Comparison of ENCODE assay signal across 1 cellular context in the genomic region with DNA sequence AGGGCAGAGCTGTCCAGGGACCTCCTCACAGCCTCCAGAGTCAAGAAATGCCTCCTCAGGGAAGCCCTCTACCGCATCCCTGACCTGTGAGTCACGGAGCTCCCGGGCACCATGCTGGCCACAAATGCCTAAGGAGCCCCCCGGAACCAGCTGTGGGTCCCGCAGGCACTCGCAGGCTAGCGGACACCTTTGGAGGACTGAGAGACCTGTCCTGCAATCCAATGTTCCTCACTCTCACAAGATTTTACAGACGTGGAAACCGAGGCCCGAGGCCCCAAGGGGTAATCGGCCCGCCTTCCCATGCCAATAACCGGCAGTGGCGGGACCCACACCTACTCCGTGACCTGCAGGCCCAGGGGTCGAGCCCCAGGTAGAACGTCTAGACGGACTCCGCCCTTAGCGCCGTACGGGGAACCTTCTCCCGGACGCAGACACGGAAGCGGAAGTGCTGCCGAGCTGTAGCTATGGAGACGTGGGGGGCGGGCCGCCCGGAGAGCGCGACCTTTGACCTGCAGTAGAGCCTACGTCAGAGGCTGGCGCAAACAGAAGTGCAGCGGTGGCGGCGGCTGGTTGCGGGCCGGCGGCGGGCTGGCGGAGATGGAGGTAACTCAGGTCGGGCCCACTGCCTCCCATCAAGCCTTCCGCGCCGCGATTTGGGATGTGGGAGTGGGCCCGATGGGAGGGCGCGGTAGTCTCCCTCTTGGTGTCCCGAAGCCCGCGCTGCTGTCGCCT.
TF ChIP-seq lines count a peak whose summit lies in the region.

A gene with protein sequence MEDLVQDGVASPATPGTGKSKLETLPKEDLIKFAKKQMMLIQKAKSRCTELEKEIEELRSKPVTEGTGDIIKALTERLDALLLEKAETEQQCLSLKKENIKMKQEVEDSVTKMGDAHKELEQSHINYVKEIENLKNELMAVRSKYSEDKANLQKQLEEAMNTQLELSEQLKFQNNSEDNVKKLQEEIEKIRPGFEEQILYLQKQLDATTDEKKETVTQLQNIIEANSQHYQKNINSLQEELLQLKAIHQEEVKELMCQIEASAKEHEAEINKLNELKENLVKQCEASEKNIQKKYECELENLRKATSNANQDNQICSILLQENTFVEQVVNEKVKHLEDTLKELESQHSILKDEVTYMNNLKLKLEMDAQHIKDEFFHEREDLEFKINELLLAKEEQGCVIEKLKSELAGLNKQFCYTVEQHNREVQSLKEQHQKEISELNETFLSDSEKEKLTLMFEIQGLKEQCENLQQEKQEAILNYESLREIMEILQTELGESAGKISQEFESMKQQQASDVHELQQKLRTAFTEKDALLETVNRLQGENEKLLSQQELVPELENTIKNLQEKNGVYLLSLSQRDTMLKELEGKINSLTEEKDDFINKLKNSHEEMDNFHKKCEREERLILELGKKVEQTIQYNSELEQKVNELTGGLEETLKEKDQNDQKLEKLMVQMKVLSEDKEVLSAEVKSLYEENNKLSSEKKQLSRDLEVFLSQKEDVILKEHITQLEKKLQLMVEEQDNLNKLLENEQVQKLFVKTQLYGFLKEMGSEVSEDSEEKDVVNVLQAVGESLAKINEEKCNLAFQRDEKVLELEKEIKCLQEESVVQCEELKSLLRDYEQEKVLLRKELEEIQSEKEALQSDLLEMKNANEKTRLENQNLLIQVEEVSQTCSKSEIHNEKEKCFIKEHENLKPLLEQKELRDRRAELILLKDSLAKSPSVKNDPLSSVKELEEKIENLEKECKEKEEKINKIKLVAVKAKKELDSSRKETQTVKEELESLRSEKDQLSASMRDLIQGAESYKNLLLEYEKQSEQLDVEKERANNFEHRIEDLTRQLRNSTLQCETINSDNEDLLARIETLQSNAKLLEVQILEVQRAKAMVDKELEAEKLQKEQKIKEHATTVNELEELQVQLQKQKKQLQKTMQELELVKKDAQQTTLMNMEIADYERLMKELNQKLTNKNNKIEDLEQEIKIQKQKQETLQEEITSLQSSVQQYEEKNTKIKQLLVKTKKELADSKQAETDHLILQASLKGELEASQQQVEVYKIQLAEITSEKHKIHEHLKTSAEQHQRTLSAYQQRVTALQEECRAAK (N-terminal part only) (plus strand): TSS at position 529 of the 732 bp plus-strand sequence. CDS start 69 bp downstream, at position 598.

TF ChIP-seq in HepG2, 621 proteins besides CTCF, POLR2A, EP300 and RAD21 (continued from another document and continues in another):
- TF ChIP-seq, protein P1, sequence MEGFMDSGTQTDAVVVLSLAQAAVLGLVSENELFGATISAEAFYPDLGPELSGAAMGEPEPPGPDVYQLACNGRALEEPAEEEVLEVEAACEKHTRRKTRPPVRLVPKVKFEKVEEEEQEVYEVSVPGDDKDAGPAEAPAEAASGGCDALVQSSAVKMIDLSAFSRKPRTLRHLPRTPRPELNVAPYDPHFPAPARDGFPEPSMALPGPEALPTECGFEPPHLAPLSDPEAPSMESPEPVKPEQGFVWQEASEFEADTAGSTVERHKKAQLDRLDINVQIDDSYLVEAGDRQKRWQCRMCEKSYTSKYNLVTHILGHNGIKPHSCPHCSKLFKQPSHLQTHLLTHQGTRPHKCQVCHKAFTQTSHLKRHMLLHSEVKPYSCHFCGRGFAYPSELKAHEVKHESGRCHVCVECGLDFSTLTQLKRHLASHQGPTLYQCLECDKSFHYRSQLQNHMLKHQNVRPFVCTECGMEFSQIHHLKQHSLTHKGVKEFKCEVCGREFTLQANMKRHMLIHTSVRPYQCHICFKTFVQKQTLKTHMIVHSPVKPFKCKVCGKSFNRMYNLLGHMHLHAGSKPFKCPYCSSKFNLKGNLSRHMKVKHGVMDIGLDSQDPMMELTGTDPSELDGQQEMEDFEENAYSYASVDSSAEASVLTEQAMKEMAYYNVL (CRISPR knock-in tag; IDR thresholded peaks at IDR 0.05; ENCODE audit: borderline replicate concordance) = peak; percentile 52; the same call in 1 of the 2 replicates
- TF ChIP-seq ZNF605 (CRISPR knock-in tag; IDR thresholded peaks at IDR 0.05) (peak; percentile 96), FOXP4 (CRISPR knock-in tag; IDR thresholded peaks at IDR 0.05) (peak; percentile 61; the same call in 1 of the 2 replicates), HNRNPUL1 (IDR thresholded peaks at IDR 0.05; ENCODE audit: low read depth, low read length) (no peak), ZNF782 (CRISPR knock-in tag; IDR thresholded peaks at IDR 0.05; ENCODE audit: borderline replicate concordance) (peak; percentile 76; the same call in 1 of the 2 replicates), RARG (CRISPR knock-in tag; IDR thresholded peaks at IDR 0.05; ENCODE audit: low read depth) (no peak), CENPX (CRISPR knock-in tag; IDR thresholded peaks at IDR 0.05) (no peak), ZNF703 (CRISPR knock-in tag; IDR thresholded peaks at IDR 0.05; ENCODE audit: borderline replicate concordance) (peak; percentile 45; the same call in 1 of the 2 replicates), DNMT1 (CRISPR knock-in tag; IDR thresholded peaks at IDR 0.05) (peak; percentile 76; the same call in 1 of the 2 replicates), DR1 (CRISPR knock-in tag; IDR thresholded peaks at IDR 0.05) (no peak; the same call in 1 of the 2 replicates), ETV6 (CRISPR knock-in tag; conservative IDR thresholded peaks at IDR 0.05) (peak; percentile 90), KLF15 (CRISPR knock-in tag; IDR thresholded peaks at IDR 0.05; ENCODE audit: borderline replicate concordance) (peak; percentile 84; the same call in 1 of the 2 replicates), ZBTB25 (CRISPR knock-in tag; IDR thresholded peaks at IDR 0.05) (peak; percentile 87), GFI1 (CRISPR knock-in tag; IDR thresholded peaks at IDR 0.05; ENCODE audit: borderline replicate concordance) (peak; percentile 62; the same call in 1 of the 2 replicates), SMYD3 (CRISPR knock-in tag; IDR thresholded peaks at IDR 0.05) (peak; percentile 54; the same call in 1 of the 2 replicates), ZNF124 (CRISPR knock-in tag; IDR thresholded peaks at IDR 0.05) (no peak; the same call in 1 of the 2 replicates), NFKBIZ (CRISPR knock-in tag; IDR thresholded peaks at IDR 0.05) (peak; percentile 64; the same call in 1 of the 2 replicates), NR1H2 (CRISPR knock-in tag; IDR thresholded peaks at IDR 0.05; ENCODE audit: borderline replicate concordance, low read depth) (0 out of 2 replicates have a peak, but pooled peaks have one; percentile 39), NPAS2 (CRISPR knock-in tag; IDR thresholded peaks at IDR 0.05; ENCODE audit: borderline replicate concordance) (no peak), NCOR1 (IDR thresholded peaks at IDR 0.05; ENCODE audit: borderline replicate concordance, low read length) (peak; percentile 88; the same call in 1 of the 2 replicates), ZNF879 (CRISPR knock-in tag; IDR thresholded peaks at IDR 0.05) (no peak), HIVEP1 (CRISPR knock-in tag; IDR thresholded peaks at IDR 0.05) (peak; percentile 91), PCBP2 (optimal IDR thresholded peaks at IDR 0.05; ENCODE audit: low read depth, low read length, poor library complexity, severe bottlenecking) (no peak), HES4 (CRISPR knock-in tag; IDR thresholded peaks at IDR 0.05; ENCODE audit: borderline replicate concordance) (no peak), MIXL1 (CRISPR knock-in tag; IDR thresholded peaks at IDR 0.05) (peak; percentile 37), ZNF83 (CRISPR knock-in tag; IDR thresholded peaks at IDR 0.05; ENCODE audit: borderline replicate concordance) (no peak), ZNF333 (CRISPR knock-in tag; IDR thresholded peaks at IDR 0.05; ENCODE audit: borderline replicate concordance) (peak; percentile 64; the same call in 1 of the 2 replicates), ATF5 (CRISPR knock-in tag; IDR thresholded peaks at IDR 0.05; ENCODE audit: low read depth) (no peak), NFAT5 (CRISPR knock-in tag; IDR thresholded peaks at IDR 0.05) (peak; percentile 51; the same call in 1 of the 2 replicates), ZBTB1 (CRISPR knock-in tag; IDR thresholded peaks at IDR 0.05; ENCODE audit: borderline replicate concordance) (no peak), CBX5 (CRISPR knock-in tag; IDR thresholded peaks at IDR 0.05; ENCODE audit: borderline replicate concordance) (no peak; the same call in 1 of the 2 replicates), SMAD3 (CRISPR knock-in tag; IDR thresholded peaks at IDR 0.05) (0 out of 2 replicates have a peak, but pooled peaks have one; percentile 71), HDAC1 (CRISPR knock-in tag; IDR thresholded peaks at IDR 0.05) (peak; percentile 99), SKI (IDR thresholded peaks at IDR 0.05; ENCODE audit: partially characterized antibody) (peak; percentile 98)
- TF ChIP-seq, protein P2, sequence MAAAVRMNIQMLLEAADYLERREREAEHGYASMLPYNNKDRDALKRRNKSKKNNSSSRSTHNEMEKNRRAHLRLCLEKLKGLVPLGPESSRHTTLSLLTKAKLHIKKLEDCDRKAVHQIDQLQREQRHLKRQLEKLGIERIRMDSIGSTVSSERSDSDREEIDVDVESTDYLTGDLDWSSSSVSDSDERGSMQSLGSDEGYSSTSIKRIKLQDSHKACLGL (CRISPR knock-in tag; IDR thresholded peaks at IDR 0.05) = peak; percentile 20; the same call in 1 of the 2 replicates
- TF ChIP-seq, protein P3, sequence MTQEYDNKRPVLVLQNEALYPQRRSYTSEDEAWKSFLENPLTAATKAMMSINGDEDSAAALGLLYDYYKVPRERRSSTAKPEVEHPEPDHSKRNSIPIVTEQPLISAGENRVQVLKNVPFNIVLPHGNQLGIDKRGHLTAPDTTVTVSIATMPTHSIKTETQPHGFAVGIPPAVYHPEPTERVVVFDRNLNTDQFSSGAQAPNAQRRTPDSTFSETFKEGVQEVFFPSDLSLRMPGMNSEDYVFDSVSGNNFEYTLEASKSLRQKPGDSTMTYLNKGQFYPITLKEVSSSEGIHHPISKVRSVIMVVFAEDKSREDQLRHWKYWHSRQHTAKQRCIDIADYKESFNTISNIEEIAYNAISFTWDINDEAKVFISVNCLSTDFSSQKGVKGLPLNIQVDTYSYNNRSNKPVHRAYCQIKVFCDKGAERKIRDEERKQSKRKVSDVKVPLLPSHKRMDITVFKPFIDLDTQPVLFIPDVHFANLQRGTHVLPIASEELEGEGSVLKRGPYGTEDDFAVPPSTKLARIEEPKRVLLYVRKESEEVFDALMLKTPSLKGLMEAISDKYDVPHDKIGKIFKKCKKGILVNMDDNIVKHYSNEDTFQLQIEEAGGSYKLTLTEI (CRISPR knock-in tag; conservative IDR thresholded peaks at IDR 0.05) = no peak
